11 cellular contexts compared by ENCODE assay signal in genomic region chr15:57496946-57497944, GRCh38.
DNase-seq lines count a peak whose midpoint lies in the region; ATAC-seq and TF ChIP-seq lines count a peak whose summit lies in the region.
"Had no signal": no experiment of that assay in that cellular context is flagged by ENCODE, and none has a peak within 500 bp of the region (broad histone marks: within the 10 kb centered on the region; RNA-seq: fewer than 3 reads in every experiment).

No MANE protein-coding gene starts in this region.

- peaks cover 9% of the 10 kb centered on the region for H3K27me3 Mint-ChIP-seq in activated T-cell treated with anti-CD3 and anti-CD28 coated beads, Interleukin-2, amount 50 U/mL, for 72 hours (ENCODE audit: low read depth)
- H3K27me3 Mint-ChIP-seq: activated naive CD8-positive, alpha-beta T cell treated with anti-CD3 and anti-CD28 coated beads for 36 hours; dendritic cell treated with granulocyte-macrophage colony-stimulating factor and Interleukin-4, amounts not matched to agents 40 ng/mL and 50 ng/mL, for 4 days; memory B cell had no signal

- TF ChIP-seq POLR2A in suprapubic skin (IDR thresholded peaks at IDR 0.05), result no peak

- H3K4me1 Mint-ChIP-seq in activated T-cell treated with anti-CD3 and anti-CD28 coated beads, Interleukin-2, amount 50 U/mL, for 72 hours (ENCODE audit: low read depth), result no peaks in the 10 kb centered on the region
- H3K4me1 Mint-ChIP-seq: activated naive CD8-positive, alpha-beta T cell treated with anti-CD3 and anti-CD28 coated beads for 36 hours had no signal

- WGBS in suprapubic skin, result 88% methylated on average over 14 of the region's 16 CpGs

- H3K27ac Mint-ChIP-seq in activated T-cell treated with anti-CD3 and anti-CD28 coated beads, Interleukin-2, amount 50 U/mL, for 72 hours, result no peak overlapping the region
- H3K27ac Mint-ChIP-seq: activated naive CD8-positive, alpha-beta T cell treated with anti-CD3 and anti-CD28 coated beads for 36 hours; dendritic cell treated with granulocyte-macrophage colony-stimulating factor and Interleukin-4, amounts not matched to agents 40 ng/mL and 50 ng/mL, for 4 days; memory B cell had no signal

- H3K9me3 ChIP-seq in suprapubic skin, result no peaks in the 10 kb centered on the region

- H3K9me3 Mint-ChIP-seq in activated T-cell treated with anti-CD3 and anti-CD28 coated beads, Interleukin-2, amount 50 U/mL, for 72 hours, result no peaks in the 10 kb centered on the region
- H3K9me3 Mint-ChIP-seq: activated naive CD8-positive, alpha-beta T cell treated with anti-CD3 and anti-CD28 coated beads for 36 hours; dendritic cell treated with granulocyte-macrophage colony-stimulating factor and Interleukin-4, amounts not matched to agents 40 ng/mL and 50 ng/mL, for 4 days; memory B cell had no signal

- H3K36me3 Mint-ChIP-seq in activated T-cell treated with anti-CD3 and anti-CD28 coated beads, Interleukin-2, amount 50 U/mL, for 72 hours (ENCODE audit: insufficient read depth in 2 of 2), result no peaks in the 10 kb centered on the region
- H3K36me3 Mint-ChIP-seq: activated naive CD8-positive, alpha-beta T cell treated with anti-CD3 and anti-CD28 coated beads for 36 hours; memory B cell had no signal

- TF ChIP-seq EP300 in suprapubic skin (IDR thresholded peaks at IDR 0.05), result no peak

- peaks cover 42% of the 10 kb centered on the region for H3K4me1 ChIP-seq in suprapubic skin

- ATAC-seq in activated T-cell treated with anti-CD3 and anti-CD28 coated beads, Interleukin-2, amount 50 U/mL, for 72 hours (replicated peaks in 1 of 2), result no peak
- ATAC-seq in GM19452 (IDR thresholded peaks at IDR 0.05; ENCODE audit: unreplicated experiment), result no peak

- no peak for TF ChIP-seq CTCF in suprapubic skin (IDR thresholded peaks at IDR 0.05)

- DNase-seq in NCI-H1105 (lab: John Stamatoyannopoulos, UW) (peak; percentile 57), NCI-H748 treated with DMSO at 0.1 percent for 48 hours (lab: John Stamatoyannopoulos, UW) (peak; percentile 85), islet precursor cell (peak; percentile 94), suprapubic skin (ENCODE audit: low spot score in 2 of 2) (no peak), cerebellar cortex (ENCODE audit: low spot score) (no peak)
- DNase-seq in activated T-cell treated with anti-CD3 and anti-CD28 coated beads, Interleukin-2, amount 50 U/mL, for 72 hours, result no peak
- DNase-seq: activated naive CD8-positive, alpha-beta T cell treated with anti-CD3 and anti-CD28 coated beads for 36 hours; glutamatergic neuron had no signal

- H3K27me3 ChIP-seq in suprapubic skin, result no peaks in the 10 kb centered on the region

- no peak overlapping the region for H3K4me3 Mint-ChIP-seq in activated T-cell treated with anti-CD3 and anti-CD28 coated beads, Interleukin-2, amount 50 U/mL, for 72 hours
- H3K4me3 Mint-ChIP-seq: activated naive CD8-positive, alpha-beta T cell treated with anti-CD3 and anti-CD28 coated beads for 36 hours; dendritic cell treated with granulocyte-macrophage colony-stimulating factor and Interleukin-4, amounts not matched to agents 40 ng/mL and 50 ng/mL, for 4 days; memory B cell had no signal

- H3K4me3 ChIP-seq in suprapubic skin, result no peak overlapping the region

- H3K27ac ChIP-seq in suprapubic skin, result peak overlapping the region; percentile 79

- H3K36me3 ChIP-seq in suprapubic skin, result no peaks in the 10 kb centered on the region

Comparison
In these comparisons a context has a peak if more than half of its experiments do, and no peak if none do; other contexts are left out.
1. DNase-seq: peak in NCI-H1105 (single experiment), NCI-H748 treated with DMSO at 0.1 percent for 48 hours (single experiment) and islet precursor cell (single experiment); none in suprapubic skin (0 of 2), cerebellar cortex (single experiment) and activated T-cell treated with anti-CD3 and anti-CD28 coated beads, Interleukin-2, amount 50 U/mL, for 72 hours (0 of 2).